In the genomic region with DNA sequence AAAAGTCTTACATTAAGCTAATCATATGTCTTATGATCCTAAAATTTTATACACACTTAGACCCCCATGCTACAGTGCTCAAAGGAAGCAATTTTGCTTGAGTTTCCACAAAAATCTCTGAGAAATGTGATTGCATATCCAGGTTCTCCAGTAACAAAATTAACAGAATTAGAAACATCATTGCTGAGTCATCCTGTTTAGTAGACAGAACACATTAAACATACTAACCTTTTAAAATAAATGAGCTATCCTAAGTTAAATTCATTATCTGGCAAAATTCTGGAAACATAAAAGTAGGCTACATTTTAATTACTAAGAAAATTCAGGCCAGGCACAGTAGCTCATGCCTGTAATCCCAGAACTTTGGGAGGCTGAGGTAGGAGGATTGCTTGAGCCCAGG, we compare ENCODE assay signal across 14 cellular contexts.
DNase-seq lines count a peak whose midpoint lies in the region; ATAC-seq, FAIRE-seq and TF ChIP-seq lines count a peak whose summit lies in the region.
"Had no signal": no experiment of that assay in that cellular context is flagged by ENCODE, and none has a peak within 500 bp of the region (broad histone marks: within the 10 kb centered on the region; RNA-seq: fewer than 3 reads in every experiment).

No MANE protein-coding gene starts in this region.

- H3K9me3 ChIP-seq in PC-9 (ENCODE audit: insufficient read depth, low read depth) (peaks cover 3% of the 10 kb centered on the region; the same call in 1 of the 2 replicates), gastrocnemius medialis (no peaks in the 10 kb centered on the region)
- H3K9me3 ChIP-seq: HAP-1 had no signal

- CTCF ChIA-PET in PC-9 (lab: Charles Lee): no interaction called here

- BruUV-seq in PC-9 (replicated peaks; lab: Mats Ljungman, UMichigan): no TSS peak

- no peak for ATAC-seq in GM23338
- no peak for ATAC-seq in gastrocnemius medialis
- ATAC-seq in GM19397 (IDR thresholded peaks at IDR 0.05; ENCODE audit: unreplicated experiment): no peak
- ATAC-seq: GM12878 had no signal

- no peak overlapping the region for H3K27ac Mint-ChIP-seq in GM23338

- no peak for TF ChIP-seq CTCF in GM23338 (conservative IDR thresholded peaks at IDR 0.05; ENCODE audit: low read depth in 2 of 2)
- no peak for TF ChIP-seq CTCF in PC-9 (conservative IDR thresholded peaks at IDR 0.05)
- TF ChIP-seq CTCF in bronchial epithelial cell (IDR thresholded peaks at IDR 0.05; ENCODE audit: insufficient read depth, low read length, severe bottlenecking): no peak
- TF ChIP-seq CTCF in gastrocnemius medialis (IDR thresholded peaks at IDR 0.05 in 4 of 5, conservative IDR thresholded peaks at IDR 0.05 in 1 of 5): no peak

- H3K9me2 ChIP-seq in GM23338 (ENCODE audit: insufficient read depth) (no peaks in the 10 kb centered on the region), PC-9 (ENCODE audit: insufficient read depth) (no peaks in the 10 kb centered on the region)

- H3K4me3 Mint-ChIP-seq in GM23338: no peak overlapping the region

- intact Hi-C loops in PC-9 (cut with micrococcal nuclease; ENCODE audit: unreplicated experiment): no loop called here
- intact Hi-C loops in gastrocnemius medialis (cut with DNase I; ENCODE audit: low total_unique reads): no loop called here

- H3K27me3 Mint-ChIP-seq in GM23338 (ENCODE audit: insufficient read depth, low read depth, poor library complexity): peaks cover 15% of the 10 kb centered on the region

- H2AFZ ChIP-seq in GM23338: no peak overlapping the region
- H2AFZ ChIP-seq in PC-9: peak overlapping the region; percentile 61; the same call in 1 of the 2 replicates

- H3K79me2 ChIP-seq in GM23338 (replicated peaks; ENCODE audit: insufficient read depth): peaks cover 6% of the 10 kb centered on the region
- no peaks in the 10 kb centered on the region for H3K79me2 ChIP-seq in PC-9 (ENCODE audit: low read depth)

- no peak for TF ChIP-seq POLR2A in gastrocnemius medialis (IDR thresholded peaks at IDR 0.05)

- DNase-seq in GM23338 (ENCODE audit: low spot score) (no peak), PC-9 (no peak), bronchial epithelial cell (ENCODE audit: low read depth) (peak; percentile 27), gastrocnemius medialis (no peak), iPS-NIHi7 (ENCODE audit: extremely low spot score) (no peak)
- DNase-seq in activated naive CD4-positive, alpha-beta T cell treated with Interleukin-2 at 50 U/mL for 16 hours: no peak
- DNase-seq: NCI-H1436 treated with DMSO at 0.1 percent for 48 hours, NCI-H2081, NCI-H510A treated with DMSO at 0.1 percent for 48 hours had no signal

- in situ Hi-C loops in gastrocnemius medialis (cut with MboI; ENCODE audit: low sequenced_read_pairs in 4 of 4): no loop called here

- peak overlapping the region; percentile 20; the same call in 1 of the 2 replicates for H3K27ac ChIP-seq in GM23338 (ENCODE audit: low read depth)
- H3K27ac ChIP-seq in PC-9: no peak overlapping the region
- peak overlapping the region in 3 of 4 donors; percentile 8 to 53 (median 14) for H3K27ac ChIP-seq in gastrocnemius medialis
- H3K27ac ChIP-seq: BLaER1 treated with 17β-estradiol and CSF1 and Interleukin-3, amounts not matched to agents 10 nM and 100 nM; SK-N-MC had no signal

- peaks cover 46% of the 10 kb centered on the region for H3K4me1 Mint-ChIP-seq in GM23338

- H3K4me3 ChIP-seq in GM23338 (no peak overlapping the region), PC-9 (no peak overlapping the region), bronchial epithelial cell (ENCODE audit: low read depth, low read length) (no peak overlapping the region), gastrocnemius medialis (no peak overlapping the region)
- H3K4me3 ChIP-seq: BLaER1 treated with 17β-estradiol and CSF1 and Interleukin-3, amounts not matched to agents 10 nM and 100 nM; GM12878; HAP-1; SK-N-MC had no signal

- H4K20me1 ChIP-seq in GM23338 (replicated peaks; ENCODE audit: insufficient read depth) (no peaks in the 10 kb centered on the region), PC-9 (ENCODE audit: insufficient read depth) (no peaks in the 10 kb centered on the region)
- H4K20me1 ChIP-seq: BLaER1 treated with 17β-estradiol and CSF1 and Interleukin-3, amounts not matched to agents 10 nM and 100 nM had no signal

- H3K36me3 Mint-ChIP-seq in GM23338 (ENCODE audit: low read depth): peaks cover 19% of the 10 kb centered on the region

- FAIRE-seq in bronchial epithelial cell (lab: Jason Lieb, UNC): no peak
- FAIRE-seq: GM12878 had no signal

- H3F3A ChIP-seq in GM23338 (replicated peaks; ENCODE audit: low read depth) (no peaks in the 10 kb centered on the region), PC-9 (ENCODE audit: insufficient read depth, low read depth) (peaks cover 15% of the 10 kb centered on the region)

- H3K36me3 ChIP-seq in GM23338 (ENCODE audit: insufficient read depth) (no peaks in the 10 kb centered on the region), PC-9 (ENCODE audit: low read depth) (no peaks in the 10 kb centered on the region), bronchial epithelial cell (ENCODE audit: control insufficient read depth, insufficient read depth, low read length) (no peaks in the 10 kb centered on the region), gastrocnemius medialis (no peaks in the 10 kb centered on the region)
- H3K36me3 ChIP-seq: HAP-1 had no signal

- H3K4me2 ChIP-seq in GM23338 (no peak overlapping the region), PC-9 (no peak overlapping the region)
- H3K4me2 ChIP-seq: BLaER1 treated with 17β-estradiol and CSF1 and Interleukin-3, amounts not matched to agents 10 nM and 100 nM had no signal

- H3K27me3 ChIP-seq in GM23338 (ENCODE audit: insufficient read depth): no peaks in the 10 kb centered on the region
- H3K27me3 ChIP-seq in PC-9 (ENCODE audit: insufficient read depth, low read depth): no peaks in the 10 kb centered on the region
- no peaks in the 10 kb centered on the region for H3K27me3 ChIP-seq in bronchial epithelial cell (ENCODE audit: control insufficient read depth, insufficient read depth, low read length)
- no peaks in the 10 kb centered on the region for H3K27me3 ChIP-seq in gastrocnemius medialis
- H3K27me3 ChIP-seq: BLaER1 treated with 17β-estradiol and CSF1 and Interleukin-3, amounts not matched to agents 10 nM and 100 nM had no signal

- H3K9me3 Mint-ChIP-seq in GM23338: no peaks in the 10 kb centered on the region

- POLR2A ChIA-PET in PC-9 (lab: Charles Lee; ENCODE audit: unreplicated experiment): no interaction called here

- H3K4me1 ChIP-seq in GM23338 (ENCODE audit: insufficient read depth): peaks cover 31% of the 10 kb centered on the region
- peaks cover 24% of the 10 kb centered on the region for H3K4me1 ChIP-seq in PC-9 (replicated peaks; ENCODE audit: insufficient read depth)
- peaks cover 31 to 35% of the 10 kb centered on the region in 2 donors for H3K4me1 ChIP-seq in gastrocnemius medialis

TF ChIP-seq in GM23338, 12 proteins besides CTCF, POLR2A, EP300 and RAD21 (continues in another document):
- TF ChIP-seq POLR2AphosphoS5 (IDR thresholded peaks at IDR 0.05; ENCODE audit: low read depth): no peak
- no peak for TF ChIP-seq EZH2phosphoT487 (IDR thresholded peaks at IDR 0.05; ENCODE audit: unreplicated experiment)
- no peak for TF ChIP-seq JUNB (IDR thresholded peaks at IDR 0.05; ENCODE audit: unreplicated experiment)
